In the genomic region with DNA sequence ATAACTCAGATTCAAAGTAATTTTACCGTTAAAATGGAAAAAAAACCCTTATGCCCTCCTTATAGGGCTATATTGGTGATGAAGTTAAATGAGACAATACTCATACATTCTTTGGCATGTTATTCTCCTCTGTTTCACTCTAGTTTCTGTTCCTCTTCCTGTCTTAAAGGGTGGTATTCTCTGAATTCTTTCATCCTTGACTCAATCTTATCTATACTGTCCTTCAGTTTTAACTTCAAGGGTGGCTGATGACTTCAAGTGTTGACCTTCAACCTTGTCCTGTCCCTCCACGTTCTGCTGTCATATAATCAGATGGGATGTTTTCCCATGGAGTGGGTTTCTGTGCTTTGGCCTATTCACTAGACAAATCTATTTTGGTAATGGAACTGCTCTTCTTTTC, we compare ENCODE assay signal across 11 cellular contexts. TPM values are rescaled to one million over a fixed set of nuclear protein-coding genes. Genes with fewer than 3 reads are reported as not detected.
A peak's percentile ranks its signal among the peaks of the same experiment; 100 is the strongest.
DNase-seq lines count a peak whose midpoint lies in the region; ATAC-seq and TF ChIP-seq lines count a peak whose summit lies in the region.
"Had no signal": no experiment of that assay in that cellular context is flagged by ENCODE, and none has a peak within 500 bp of the region (broad histone marks: within the 10 kb centered on the region; RNA-seq: fewer than 3 reads in every experiment).

No MANE protein-coding gene starts in this region.

- no peaks in the 10 kb centered on the region for H3K27me3 Mint-ChIP-seq in Caco-2 (ENCODE audit: insufficient read depth, unreplicated experiment)
- H3K27me3 Mint-ChIP-seq in activated T-cell treated with anti-CD3 and anti-CD28 coated beads, Interleukin-2, amount 50 U/mL, for 4 hours (ENCODE audit: low read depth), result no peaks in the 10 kb centered on the region

- no peaks in the 10 kb centered on the region for H3K27me3 ChIP-seq in breast epithelium
- H3K27me3 ChIP-seq in Caco-2 (replicated peaks; ENCODE audit: control insufficient read depth, insufficient read depth, low read length), result no peaks in the 10 kb centered on the region

- TF ChIP-seq CTCF in GM13977 (IDR thresholded peaks at IDR 0.05; ENCODE audit: extremely low read depth, insufficient read depth, missing control alignments), result no peak
- TF ChIP-seq CTCF in breast epithelium (IDR thresholded peaks at IDR 0.05), result no peak
- TF ChIP-seq CTCF in Caco-2 (IDR thresholded peaks at IDR 0.05; ENCODE audit: insufficient read depth in 1 of 2, low read depth in 1 of 2, low read length in 1 of 2, severe bottlenecking in 1 of 2, unreplicated experiment in 1 of 2), result no peak

- ATAC-seq in GM19438 (IDR thresholded peaks at IDR 0.05; ENCODE audit: low read depth, unreplicated experiment), result peak; percentile 85
- peak; percentile 93 for ATAC-seq in HG02884 (IDR thresholded peaks at IDR 0.05; ENCODE audit: unreplicated experiment)
- ATAC-seq in HG03571 (IDR thresholded peaks at IDR 0.05; ENCODE audit: unreplicated experiment), result peak; percentile 87
- no peak for ATAC-seq in activated T-cell treated with anti-CD3 and anti-CD28 coated beads, Interleukin-2, amount 50 U/mL, for 4 hours

- no peaks in the 10 kb centered on the region for H3K9me3 Mint-ChIP-seq in Caco-2 (ENCODE audit: unreplicated experiment)
- H3K9me3 Mint-ChIP-seq in activated T-cell treated with anti-CD3 and anti-CD28 coated beads, Interleukin-2, amount 50 U/mL, for 4 hours, result no peaks in the 10 kb centered on the region

- POLR2A ChIA-PET in Caco-2 (lab: Charles Lee), result no interaction called here

- H3K36me3 ChIP-seq in breast epithelium (no peaks in the 10 kb centered on the region), Caco-2 (ENCODE audit: control insufficient read depth, insufficient read depth, low read length) (no peaks in the 10 kb centered on the region)

- H3K27ac Mint-ChIP-seq in Caco-2 (ENCODE audit: unreplicated experiment), result no peak overlapping the region

- CTCF ChIA-PET in Caco-2 (lab: Charles Lee), result no interaction called here

- no peaks in the 10 kb centered on the region for H3K4me1 Mint-ChIP-seq in Caco-2 (ENCODE audit: low read depth, unreplicated experiment)
- H3K4me1 Mint-ChIP-seq in activated T-cell treated with anti-CD3 and anti-CD28 coated beads, Interleukin-2, amount 50 U/mL, for 4 hours (ENCODE audit: low read depth), result peaks cover 6% of the 10 kb centered on the region

- no peak for TF ChIP-seq POLR2A in breast epithelium (IDR thresholded peaks at IDR 0.05)

- in situ Hi-C loops in GM13977 (cut with MboI; ENCODE audit: low pct_unique_long_range_greater_than_20kb, low sequenced_read_pairs, unreplicated experiment), result loop anchor here (25.0 kb wide), 2 partner anchors 251 to 651 kb away; no protein-coding TSS in a partner anchor

- no peak overlapping the region for H3K4me3 Mint-ChIP-seq in Caco-2 (ENCODE audit: unreplicated experiment)
- no peak overlapping the region for H3K4me3 Mint-ChIP-seq in activated T-cell treated with anti-CD3 and anti-CD28 coated beads, Interleukin-2, amount 50 U/mL, for 4 hours

- H3K4me1 ChIP-seq in breast epithelium, result no peaks in the 10 kb centered on the region
- H3K4me1 ChIP-seq in Caco-2, result no peaks in the 10 kb centered on the region

- no peak overlapping the region for H3K27ac ChIP-seq in breast epithelium

- intact Hi-C loops in breast epithelium (cut with DNase I; ENCODE audit: low total_unique reads) (no loop called here), Caco-2 (cut with micrococcal nuclease; ENCODE audit: unreplicated experiment) (no loop called here)

- H3K9me3 ChIP-seq in breast epithelium (no peaks in the 10 kb centered on the region), Caco-2 (no peaks in the 10 kb centered on the region)

- BruUV-seq in Caco-2 (replicated peaks; lab: Mats Ljungman, UMichigan), result no TSS peak

- DNase-seq in GM13977 (ENCODE audit: low spot score) (peak; percentile 52), breast epithelium (ENCODE audit: low spot score in 2 of 2) (no peak), Caco-2 (no peak)
- DNase-seq in activated effector memory CD4-positive, alpha-beta T cell treated with Interleukin-2 at 50 U/mL for 16 hours, result no peak
- no peak for DNase-seq in activated T-cell treated with anti-CD3 and anti-CD28 coated beads, Interleukin-2, amount 50 U/mL, for 4 hours
- DNase-seq: activated T-cell treated with anti-CD3 and anti-CD28 coated beads, Interleukin-2, amount 50 U/mL, for 48 hours; NCI-H1436; T1000 had no signal

- no peaks in the 10 kb centered on the region for H3K36me3 Mint-ChIP-seq in Caco-2 (ENCODE audit: insufficient read depth, unreplicated experiment)
- H3K36me3 Mint-ChIP-seq in activated T-cell treated with anti-CD3 and anti-CD28 coated beads, Interleukin-2, amount 50 U/mL, for 4 hours (ENCODE audit: insufficient read depth), result no peaks in the 10 kb centered on the region

- H3K4me3 ChIP-seq in breast epithelium (no peak overlapping the region), Caco-2 (ENCODE audit: low read depth, low read length) (no peak overlapping the region)

RNA-seq across cellular contexts. Expression of a gene that starts 44.0 kb away (rescaled TPM):
- total RNA-seq in breast epithelium, result 10 to 100 TPM; 19.0 to 24.7 (median 19.5) TPM
- not detected in 2 replicates for total RNA-seq in Caco-2 (2022)
- total RNA-seq in activated T-cell treated with anti-CD3 and anti-CD28 coated beads, Interleukin-2, amount 50 U/mL, for 4 hours, result 10 to 100 TPM; 13.5 to 16.8 (median 14.3) TPM

Comparison
In these comparisons a context has a peak if more than half of its experiments do, and no peak if none do; other contexts are left out.
1. ATAC-seq: peak in GM19438 (single experiment), HG02884 (single experiment) and HG03571 (single experiment); none in activated T-cell treated with anti-CD3 and anti-CD28 coated beads, Interleukin-2, amount 50 U/mL, for 4 hours (0 of 2).
2. RNA of a gene that starts 44.0 kb away (total RNA-seq): 19.0 to 24.7 TPM in breast epithelium and 13.5 to 16.8 TPM in activated T-cell treated with anti-CD3 and anti-CD28 coated beads, Interleukin-2, amount 50 U/mL, for 4 hours; not detected in Caco-2; every median in the first group is over 10 times any median in the second.